Comparison of ENCODE assay signal across 25 cellular contexts in the genomic region with DNA sequence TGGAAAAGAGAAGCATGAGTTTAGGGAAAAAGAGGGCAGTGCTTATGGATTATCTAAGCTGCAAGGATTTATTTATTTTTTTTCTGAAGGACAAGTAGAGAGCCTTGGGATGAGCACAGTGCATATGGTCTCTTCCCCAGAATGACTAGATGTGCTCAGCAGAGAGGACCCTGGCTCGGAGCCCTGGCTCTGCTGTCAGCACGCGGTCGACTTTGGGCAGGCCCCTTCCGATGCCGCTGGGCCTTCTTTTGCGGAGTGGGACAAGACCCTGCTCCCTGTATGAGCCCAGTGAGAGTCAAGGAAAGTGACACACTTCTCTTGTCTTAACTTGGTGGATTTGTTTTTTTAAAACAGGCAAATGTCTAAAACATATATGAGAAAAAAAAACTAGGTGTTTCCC. TPM values are rescaled to one million over a fixed set of nuclear protein-coding genes. Genes with fewer than 3 reads are reported as not detected.
DNase-seq lines count a peak whose midpoint lies in the region; ATAC-seq, FAIRE-seq and TF ChIP-seq lines count a peak whose summit lies in the region.
"Had no signal": no experiment of that assay in that cellular context is flagged by ENCODE, and none has a peak within 500 bp of the region (broad histone marks: within the 10 kb centered on the region; RNA-seq: fewer than 3 reads in every experiment).

No MANE protein-coding gene starts in this region.

- H3K36me3 Mint-ChIP-seq in neural crest cell (ENCODE audit: low read depth), result peaks cover 10% of the 10 kb centered on the region
- no peaks in the 10 kb centered on the region for H3K36me3 Mint-ChIP-seq in T-helper 17 cell (ENCODE audit: low read depth)
- H3K36me3 Mint-ChIP-seq: CD4-positive, CD25-positive, alpha-beta regulatory T cell; CD8-positive, alpha-beta T cell had no signal

- H3K27me3 ChIP-seq in BLaER1, result no peaks in the 10 kb centered on the region
- no peaks in the 10 kb centered on the region for H3K27me3 ChIP-seq in DND-41 (ENCODE audit: insufficient read depth, low read length, poor library complexity)
- no peaks in the 10 kb centered on the region for H3K27me3 ChIP-seq in HAP-1 (ENCODE audit: low read depth)
- no peaks in the 10 kb centered on the region for H3K27me3 ChIP-seq in right lobe of liver
- H3K27me3 ChIP-seq: BE2C had no signal

- peaks cover 81% of the 10 kb centered on the region for H3K79me2 ChIP-seq in DND-41 (ENCODE audit: insufficient read depth, low read length)

- in situ Hi-C loops in HAP-1 (cut with MboI; ENCODE audit: low sequenced_read_pairs), result no loop called here

- no peak overlapping the region; the same call in 1 of the 2 replicates for H3K9ac ChIP-seq in BLaER1
- peak overlapping the region; percentile 9; the same call in 1 of the 2 replicates for H3K9ac ChIP-seq in DND-41 (ENCODE audit: low read depth, low read length)

- peak overlapping the region; percentile 57 for H3K27ac ChIP-seq in BLaER1
- peak overlapping the region; percentile 82 for H3K27ac ChIP-seq in DND-41 (ENCODE audit: low read length)
- peak overlapping the region; percentile 36 for H3K27ac ChIP-seq in KOPT-K1 (ENCODE audit: low read depth, low read length, poor library complexity, severe bottlenecking)
- no peak overlapping the region for H3K27ac ChIP-seq in right lobe of liver
- H3K27ac ChIP-seq: A549, C4-2B had no signal

- peaks cover 13% of the 10 kb centered on the region; the same call in 1 of the 2 replicates for H3K36me3 ChIP-seq in BLaER1
- H3K36me3 ChIP-seq in DND-41 (ENCODE audit: insufficient read depth, low read length), result peaks cover 15% of the 10 kb centered on the region
- no peaks in the 10 kb centered on the region for H3K36me3 ChIP-seq in KOPT-K1 (ENCODE audit: insufficient read depth, low read length)
- H3K36me3 ChIP-seq in HAP-1 (replicated peaks), result no peaks in the 10 kb centered on the region
- H3K36me3 ChIP-seq in right lobe of liver, result no peaks in the 10 kb centered on the region
- H3K36me3 ChIP-seq: BE2C had no signal

- 0 out of 2 replicates have a peak, but pooled peaks cover 7% of the 10 kb centered on the region for H4K20me1 ChIP-seq in BLaER1
- H4K20me1 ChIP-seq in DND-41 (ENCODE audit: insufficient read depth, low read length), result peaks cover 2% of the 10 kb centered on the region; the same call in 1 of the 2 replicates

- H3K4me2 ChIP-seq in BLaER1 (peak overlapping the region; percentile 74), DND-41 (ENCODE audit: insufficient read depth, low read length) (peak overlapping the region; percentile 48)
- H3K4me2 ChIP-seq: A549 had no signal

- no peak for TF ChIP-seq CTCF in DND-41 (IDR thresholded peaks at IDR 0.05; ENCODE audit: borderline replicate concordance, extremely low read depth, low read length, poor library complexity, severe bottlenecking)
- no peak for TF ChIP-seq CTCF in neural crest cell (conservative IDR thresholded peaks at IDR 0.05)
- TF ChIP-seq CTCF in right lobe of liver (IDR thresholded peaks at IDR 0.05), result no peak

- no peak for TF ChIP-seq POLR2A in right lobe of liver (IDR thresholded peaks at IDR 0.05)

- H3K4me1 Mint-ChIP-seq in neural crest cell (peaks cover 4% of the 10 kb centered on the region), T-helper 17 cell (no peaks in the 10 kb centered on the region)
- H3K4me1 Mint-ChIP-seq: CD4-positive, CD25-positive, alpha-beta regulatory T cell had no signal

- H3K27me3 Mint-ChIP-seq in neural crest cell (ENCODE audit: low read depth) (no peaks in the 10 kb centered on the region), T-helper 17 cell (no peaks in the 10 kb centered on the region)
- H3K27me3 Mint-ChIP-seq: CD4-positive, CD25-positive, alpha-beta regulatory T cell had no signal

- intact Hi-C loops in right lobe of liver (cut with DNase I), result no loop called here

- H3K4me1 ChIP-seq in BLaER1, result peaks cover 30% of the 10 kb centered on the region
- H3K4me1 ChIP-seq in DND-41 (ENCODE audit: insufficient read depth, low read length), result peaks cover 53% of the 10 kb centered on the region
- peaks cover 30% of the 10 kb centered on the region for H3K4me1 ChIP-seq in HAP-1
- H3K4me1 ChIP-seq in right lobe of liver, result no peaks in the 10 kb centered on the region
- H3K4me1 ChIP-seq: A549, BE2C had no signal

- H3K4me3 ChIP-seq in BLaER1 (no peak overlapping the region), DND-41 (ENCODE audit: low read depth in 1 of 2, low read length in 2 of 2) (no peak overlapping the region), HAP-1 (no peak overlapping the region), right lobe of liver (no peak overlapping the region)
- H3K4me3 ChIP-seq: A549 had no signal

- DNase-seq in DND-41 (peak; percentile 20), neural crest cell (ENCODE audit: low read depth, low spot score) (no peak), T-helper 17 cell (no peak), HAP-1 (ENCODE audit: low spot score in 2 of 2) (no peak), right lobe of liver (no peak), GM19239 (ENCODE audit: insufficient read length, low spot score) (no peak)
- DNase-seq: 8988T; ACHN; AML-193; BE2C; CD4-positive, CD25-positive, alpha-beta regulatory T cell; CD8-positive, alpha-beta T cell; DMS 273 treated with DMSO at 0.1 percent for 48 hours; DMS79; GF-D8; H7 had no signal

- ATAC-seq in DND-41 (ENCODE audit: insufficient read depth, low read depth) (peak; percentile 25; the same call in 2 of the 3 replicates), T-helper 17 cell (no peak), right lobe of liver (no peak)
- ATAC-seq: A549; CD8-positive, alpha-beta T cell; HCT116 had no signal

- 69% methylated on average over 7 of the region's 7 CpGs for WGBS in right lobe of liver (ENCODE audit: insufficient coverage, low coverage, low lambda C conversion rate, missing lambda C conversion rate)

- no peak overlapping the region for H2AFZ ChIP-seq in DND-41 (ENCODE audit: low read depth, low read length)

- H3K9me3 Mint-ChIP-seq in neural crest cell, result peaks cover 4% of the 10 kb centered on the region
- H3K9me3 Mint-ChIP-seq: CD8-positive, alpha-beta T cell had no signal

- H3K4me3 Mint-ChIP-seq in neural crest cell, result no peak overlapping the region
- no peak overlapping the region for H3K4me3 Mint-ChIP-seq in T-helper 17 cell
- H3K4me3 Mint-ChIP-seq: CD4-positive, CD25-positive, alpha-beta regulatory T cell; CD8-positive, alpha-beta T cell had no signal

- H3K9me3 ChIP-seq in BLaER1 (peaks cover 5% of the 10 kb centered on the region; the same call in 1 of the 2 replicates), DND-41 (ENCODE audit: insufficient read depth, low read length, severe bottlenecking) (no peaks in the 10 kb centered on the region), KOPT-K1 (ENCODE audit: insufficient read depth, low read length, poor library complexity, severe bottlenecking) (no peaks in the 10 kb centered on the region), T-helper 17 cell (ENCODE audit: control insufficient read depth, low read length, poor library complexity, severe bottlenecking) (peaks cover 2% of the 10 kb centered on the region), HAP-1 (no peaks in the 10 kb centered on the region), right lobe of liver (no peaks in the 10 kb centered on the region)
- H3K9me3 ChIP-seq: A549, BE2C had no signal

- FAIRE-seq in GM19239 (lab: Jason Lieb, UNC), result no peak
- FAIRE-seq: A549, D721Med, GM12891, GM18507, H1 had no signal

- H3K27ac Mint-ChIP-seq in neural crest cell (ENCODE audit: unreplicated experiment) (peak overlapping the region; percentile 39), T-helper 17 cell (no peak overlapping the region)
- H3K27ac Mint-ChIP-seq: CD4-positive, CD25-positive, alpha-beta regulatory T cell; CD8-positive, alpha-beta T cell had no signal

RNA-seq across cellular contexts. Expression of gene LRRC1, which starts 51.4 kb away (rescaled TPM):
- 6.6 and 7.1 TPM in 2 replicates for total RNA-seq in neural crest cell
- 1 to 10 TPM; 2.5 to 4.0 TPM for total RNA-seq in T-helper 17 cell
- 1 to 10 TPM in 4 of 6 experiments, under 1 TPM in 2; 0.46 to 3.2 (median 1.4) TPM for total RNA-seq in right lobe of liver

Comparison
In these comparisons a context has a peak if more than half of its experiments do, and no peak if none do; other contexts are left out.
1. H3K27ac ChIP-seq: peak in BLaER1 (single experiment), DND-41 (single experiment) and KOPT-K1 (single experiment); none in right lobe of liver (0 of 3).